Comparison of ENCODE assay signal across 16 cellular contexts in the genomic region with DNA sequence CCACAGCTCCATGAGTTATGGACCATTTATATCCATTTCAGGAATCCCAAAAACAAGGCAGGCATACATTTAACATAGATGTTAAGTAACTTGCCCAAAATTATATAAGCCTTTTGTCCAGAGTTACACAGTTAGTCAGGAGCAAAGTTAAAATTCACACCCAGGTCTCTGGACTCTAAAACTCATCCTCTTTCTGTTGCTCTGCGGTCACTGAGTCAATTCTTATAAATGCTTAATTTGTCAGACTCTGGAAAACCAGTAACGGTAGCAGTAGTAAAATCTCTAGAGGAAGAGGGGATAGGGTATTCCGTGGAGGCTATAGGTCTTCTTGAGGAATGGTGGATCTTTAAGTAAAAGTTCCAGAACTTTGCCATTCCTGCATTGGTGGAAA.
DNase-seq lines count a peak whose midpoint lies in the region; ATAC-seq and TF ChIP-seq lines count a peak whose summit lies in the region.
"Had no signal": no experiment of that assay in that cellular context is flagged by ENCODE, and none has a peak within 500 bp of the region (broad histone marks: within the 10 kb centered on the region; RNA-seq: fewer than 3 reads in every experiment).

No MANE protein-coding gene starts in this region.

- no peak for TF ChIP-seq POLR2A in right lobe of liver (IDR thresholded peaks at IDR 0.05)

- ATAC-seq in GM19455 (IDR thresholded peaks at IDR 0.05; ENCODE audit: unreplicated experiment) (peak; percentile 7), GM21528 (IDR thresholded peaks at IDR 0.05; ENCODE audit: low FRiP score, unreplicated experiment) (no peak), right lobe of liver (no peak)
- ATAC-seq in natural killer cell treated with Interleukin-12 subunit alpha and Interleukin-12 subunit beta and Interleukin-15 and Interleukin-18, amount 100 ng/mL, for 72 hours: no peak

- H3K36me3 Mint-ChIP-seq in natural killer cell treated with Interleukin-12 subunit alpha and Interleukin-12 subunit beta and Interleukin-15 and Interleukin-18, amount 100 ng/mL, for 72 hours: no peaks in the 10 kb centered on the region

- intact Hi-C loops in right lobe of liver (cut with DNase I): no loop called here

- H3K4me1 ChIP-seq in KMS-11 (ENCODE audit: low read depth, poor library complexity, severe bottlenecking) (peaks cover 48% of the 10 kb centered on the region), right lobe of liver (peaks cover 0 to 6% (median 0%) of the 10 kb centered on the region in 4 donors)

- DNase-seq in GM06990 (ENCODE audit: extremely low read depth, insufficient read length) (no peak), right lobe of liver (no peak), DMS79 treated with DMSO at 0.1 percent for 48 hours (lab: John Stamatoyannopoulos, UW) (no peak)
- DNase-seq in natural killer cell treated with Interleukin-12 subunit alpha and Interleukin-12 subunit beta and Interleukin-15 and Interleukin-18, amount 100 ng/mL, for 72 hours (ENCODE audit: low spot score): no peak
- DNase-seq in activated CD4-positive, alpha-beta T cell treated with anti-CD3 and anti-CD28 coated beads for 1 hour: no peak
- DNase-seq: activated CD8-positive, alpha-beta memory T cell treated with anti-CD3 and anti-CD28 coated beads for 24 hours; brain microvascular endothelial cell; effector CD8-positive, alpha-beta T cell; NCI-H1048; NCI-H2171 treated with DMSO at 0.1 percent for 48 hours; NK-92 treated with Interleukin-12 subunit alpha and Interleukin-12 subunit beta, amount 100 ng/mL, for 24 hours had no signal

- TF ChIP-seq CTCF in GM06990 (IDR thresholded peaks at IDR 0.05; ENCODE audit: insufficient read depth, low read length, poor library complexity, severe bottlenecking) (no peak), KMS-11 (conservative IDR thresholded peaks at IDR 0.05; ENCODE audit: low read depth, low read length) (no peak), right lobe of liver (IDR thresholded peaks at IDR 0.05) (no peak)

- peaks cover 32 to 42% of the 10 kb centered on the region in 2 donors for H3K4me1 Mint-ChIP-seq in natural killer cell treated with Interleukin-12 subunit alpha and Interleukin-12 subunit beta and Interleukin-15 and Interleukin-18, amount 100 ng/mL, for 72 hours (ENCODE audit: low read depth in 2 of 2)

- no peaks in the 10 kb centered on the region for H3K9me3 ChIP-seq in right lobe of liver
- H3K9me3 ChIP-seq: neutrophil had no signal

- peak overlapping the region; percentile 22 to 23 for H3K27ac Mint-ChIP-seq in natural killer cell treated with Interleukin-12 subunit alpha and Interleukin-12 subunit beta and Interleukin-15 and Interleukin-18, amount 100 ng/mL, for 72 hours

- H3K27me3 ChIP-seq in GM06990 (replicated peaks; ENCODE audit: control insufficient read depth, insufficient read depth, low read length) (no peaks in the 10 kb centered on the region), KMS-11 (ENCODE audit: insufficient read depth, low read depth) (no peaks in the 10 kb centered on the region), right lobe of liver (no peaks in the 10 kb centered on the region)
- H3K27me3 ChIP-seq: brain microvascular endothelial cell had no signal

- peak overlapping the region; percentile 70 for H3K4me3 Mint-ChIP-seq in natural killer cell treated with Interleukin-12 subunit alpha and Interleukin-12 subunit beta and Interleukin-15 and Interleukin-18, amount 100 ng/mL, for 72 hours

- peak overlapping the region; percentile 11 for H3K4me3 ChIP-seq in GM06990 (replicated peaks; ENCODE audit: low read depth, low read length)
- H3K4me3 ChIP-seq in KMS-11 (IDR thresholded peaks at IDR 0.05; ENCODE audit: insufficient read depth, low read depth, low read length): no peak overlapping the region
- no peak overlapping the region for H3K4me3 ChIP-seq in right lobe of liver

- H3K27me3 Mint-ChIP-seq in natural killer cell treated with Interleukin-12 subunit alpha and Interleukin-12 subunit beta and Interleukin-15 and Interleukin-18, amount 100 ng/mL, for 72 hours: no peaks in the 10 kb centered on the region
- H3K27me3 Mint-ChIP-seq: stimulated activated naive CD8-positive, alpha-beta T cell treated with anti-CD3 and anti-CD28 coated beads, Interleukin-15, amount 100 ng/mL, for 72 hours had no signal

- WGBS in right lobe of liver (ENCODE audit: insufficient coverage, low coverage, low lambda C conversion rate, missing lambda C conversion rate): 81% methylated on average over 3 of the region's 3 CpGs

- no peaks in the 10 kb centered on the region for H3K79me2 ChIP-seq in KMS-11 (ENCODE audit: insufficient read depth, low read depth)

- no peak overlapping the region for H3K9ac ChIP-seq in KMS-11

- peak overlapping the region; percentile 45; the same call in 1 of the 2 replicates for H3K27ac ChIP-seq in KMS-11
- H3K27ac ChIP-seq in right lobe of liver: no peak overlapping the region
- H3K27ac ChIP-seq: brain microvascular endothelial cell, neutrophil had no signal

- peak overlapping the region; percentile 67 for H3K4me2 ChIP-seq in KMS-11

- H2AFZ ChIP-seq in KMS-11 (ENCODE audit: low read depth): no peak overlapping the region

- peaks cover 4% of the 10 kb centered on the region for H3K9me3 Mint-ChIP-seq in natural killer cell treated with Interleukin-12 subunit alpha and Interleukin-12 subunit beta and Interleukin-15 and Interleukin-18, amount 100 ng/mL, for 72 hours
- H3K9me3 Mint-ChIP-seq: stimulated activated naive CD8-positive, alpha-beta T cell treated with anti-CD3 and anti-CD28 coated beads, Interleukin-15, amount 100 ng/mL, for 72 hours had no signal

- H3K36me3 ChIP-seq in GM06990 (ENCODE audit: control insufficient read depth, insufficient read depth, low read length): no peaks in the 10 kb centered on the region
- no peaks in the 10 kb centered on the region for H3K36me3 ChIP-seq in KMS-11 (ENCODE audit: insufficient read depth)
- no peaks in the 10 kb centered on the region for H3K36me3 ChIP-seq in right lobe of liver
- H3K36me3 ChIP-seq: brain microvascular endothelial cell, neutrophil had no signal

- no peaks in the 10 kb centered on the region for H4K20me1 ChIP-seq in KMS-11 (ENCODE audit: insufficient read depth)
